ENCODE assay signal across 29 cellular contexts in the genomic region with DNA sequence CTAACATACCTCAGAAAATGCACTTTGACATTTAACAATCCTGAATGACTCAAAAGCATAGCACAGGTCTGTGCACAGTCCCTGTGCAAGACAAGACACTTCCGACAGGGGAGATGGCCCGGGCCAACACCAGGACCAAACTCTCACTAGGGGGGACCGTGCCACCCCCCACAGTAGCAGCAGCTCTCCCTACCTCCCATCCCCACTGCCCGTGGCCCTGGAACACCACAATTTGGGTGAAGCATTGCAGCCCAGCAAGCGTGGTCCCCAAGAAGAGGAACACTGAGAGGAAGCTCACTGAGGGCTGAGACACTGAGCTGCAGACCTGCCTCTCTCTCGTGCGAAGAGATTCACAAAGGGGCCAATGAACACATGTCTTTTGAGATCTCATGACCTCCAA.
"Had no signal": no experiment of that assay in that cellular context is flagged by ENCODE, and none has a peak within 500 bp of the region (broad histone marks: within the 10 kb centered on the region; RNA-seq: fewer than 3 reads in every experiment).

No MANE protein-coding gene starts in this region.

- DNase-seq: islet precursor cell; left ventricle myocardium inferior; mesendoderm; naive B cell; occipital lobe; ovary; retina; right cardiac atrium; stimulated activated CD4-positive, alpha-beta T cell treated with anti-CD3 and anti-CD28 coated beads, Interleukin-12 subunit alpha, Interleukin-12 subunit beta, amount 100 ng/mL, for 4 hours; stimulated activated CD4-positive, alpha-beta T cell treated with anti-CD3 and anti-CD28 coated beads, Interleukin-15, amount 100 ng/mL, for 24 hours; stimulated activated CD4-positive, alpha-beta T cell treated with anti-CD3 and anti-CD28 coated beads, Interleukin-2, amount 100 ng/mL, for 24 hours; stimulated activated CD4-positive, alpha-beta T cell treated with anti-CD3 and anti-CD28 coated beads, Interleukin-4, amount 100 ng/mL, for 1 hour; stimulated activated naive B cell treated with anti-CD40 and anti-IgM and Interleukin-4, amounts not matched to agents 10 μg/mL and 1 μg/mL and 100 μg/mL, for 72 hours; stimulated activated naive CD8-positive, alpha-beta T cell treated with anti-CD3 and anti-CD28 coated beads, Interleukin-15, Interleukin-2, amounts not matched to agents 100 U/mL and 50 U/mL, for 24 hours; stomach; testis; thyroid gland; transverse colon; upper lobe of left lung had no signal

- H3K4me1 Mint-ChIP-seq: mesothelial cell of epicardium; naive B cell; nephron; neural crest cell; stimulated activated naive B cell treated with anti-CD40 and anti-IgM and Interleukin-4, amounts not matched to agents 10 μg/mL and 1 μg/mL and 100 μg/mL, for 72 hours had no signal

- H3K27me3 ChIP-seq: ovary, testis, thyroid gland, transverse colon, upper lobe of left lung, vagina had no signal

- H2AFZ ChIP-seq: hepatocyte had no signal

- H3K79me2 ChIP-seq: hepatocyte had no signal

- H3K9me3 ChIP-seq: left ventricle myocardium inferior, neutrophil, ovary, prostate gland, stomach, testis, thyroid gland, transverse colon, upper lobe of left lung, vagina had no signal

- H3K9me3 Mint-ChIP-seq: mesothelial cell of epicardium; nephron; neural crest cell; stimulated activated naive B cell treated with anti-CD40 and anti-IgM and Interleukin-4, amounts not matched to agents 10 μg/mL and 1 μg/mL and 100 μg/mL, for 72 hours had no signal

- H3K27ac ChIP-seq: hepatocyte, left ventricle myocardium inferior, neutrophil, ovary, prostate gland, skin epidermis, stomach, testis, thyroid gland, transverse colon, upper lobe of left lung, vagina had no signal

- H3K4me2 ChIP-seq: hepatocyte had no signal

- H3K36me3 Mint-ChIP-seq: mesothelial cell of epicardium; naive B cell; stimulated activated naive B cell treated with anti-CD40 and anti-IgM and Interleukin-4, amounts not matched to agents 10 μg/mL and 1 μg/mL and 100 μg/mL, for 72 hours had no signal

- H3K36me3 ChIP-seq: left ventricle myocardium inferior, neutrophil, ovary, prostate gland, thyroid gland, transverse colon, upper lobe of left lung, vagina had no signal

- ATAC-seq: right cardiac atrium; sciatic nerve; stimulated activated naive B cell treated with anti-CD40 and anti-IgM and Interleukin-4, amounts not matched to agents 10 μg/mL and 1 μg/mL and 100 μg/mL, for 72 hours; stimulated activated naive CD8-positive, alpha-beta T cell treated with anti-CD3 and anti-CD28 coated beads, Interleukin-15, Interleukin-2, amounts not matched to agents 100 U/mL and 50 U/mL, for 24 hours had no signal

- H3K4me3 Mint-ChIP-seq: mesothelial cell of epicardium; naive B cell; nephron; neural crest cell; stimulated activated naive B cell treated with anti-CD40 and anti-IgM and Interleukin-4, amounts not matched to agents 10 μg/mL and 1 μg/mL and 100 μg/mL, for 72 hours had no signal

- H3K4me3 ChIP-seq: hepatocyte, left ventricle myocardium inferior, lung, ovary, prostate gland, skin epidermis, stomach, testis, thyroid gland, transverse colon, upper lobe of left lung, vagina had no signal

- H3K27ac Mint-ChIP-seq: mesothelial cell of epicardium; naive B cell; nephron; stimulated activated naive B cell treated with anti-CD40 and anti-IgM and Interleukin-4, amounts not matched to agents 10 μg/mL and 1 μg/mL and 100 μg/mL, for 72 hours had no signal

- H3K4me1 ChIP-seq: left ventricle myocardium inferior, prostate gland, testis, thyroid gland, transverse colon, upper lobe of left lung, vagina had no signal
